In the genomic region with DNA sequence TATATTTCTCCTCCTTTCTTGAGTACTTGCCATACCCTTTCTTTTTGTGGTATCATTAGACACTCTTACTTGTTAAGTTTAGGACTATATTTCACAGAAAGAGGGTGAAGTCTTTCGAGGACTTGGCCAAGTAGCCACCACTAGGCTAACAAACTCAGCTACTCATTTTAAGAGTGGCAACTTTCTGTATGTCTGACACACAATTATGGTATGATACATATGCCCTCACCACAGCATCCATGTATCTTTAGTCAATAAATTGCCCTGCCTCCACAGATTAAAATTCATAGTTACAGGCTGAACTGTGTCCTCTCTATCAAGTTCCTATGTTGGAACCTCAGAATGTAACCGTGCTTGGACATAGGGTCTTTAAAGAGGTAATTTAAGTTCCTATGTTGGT, we compare ENCODE assay signal across 21 cellular contexts.
"Had no signal": no experiment of that assay in that cellular context is flagged by ENCODE, and none has a peak within 500 bp of the region (broad histone marks: within the 10 kb centered on the region; RNA-seq: fewer than 3 reads in every experiment).

No MANE protein-coding gene starts in this region.

- H3K27ac Mint-ChIP-seq: activated CD8-positive, alpha-beta memory T cell treated with anti-CD3 and anti-CD28 coated beads, Interleukin-2, amount 10 ng/mL, durations not matched to agents 7 days and 5 days; activated CD8-positive, alpha-beta T cell treated with anti-CD3 and anti-CD28 coated beads, Interleukin-2, amount 10 ng/mL, durations not matched to agents 7 days and 5 days; activated naive CD8-positive, alpha-beta T cell had no signal

- H3K4me3 Mint-ChIP-seq: activated CD8-positive, alpha-beta memory T cell treated with anti-CD3 and anti-CD28 coated beads, Interleukin-2, amount 10 ng/mL, durations not matched to agents 7 days and 5 days; activated CD8-positive, alpha-beta T cell treated with anti-CD3 and anti-CD28 coated beads, Interleukin-2, amount 10 ng/mL, durations not matched to agents 7 days and 5 days; activated naive CD8-positive, alpha-beta T cell had no signal

- H3K27ac ChIP-seq: Peyer's patch, RWPE1, SJCRH30, VCaP had no signal

- ATAC-seq: activated CD8-positive, alpha-beta memory T cell treated with anti-CD3 and anti-CD28 coated beads, Interleukin-2, amount 10 ng/mL, durations not matched to agents 7 days and 5 days; activated CD8-positive, alpha-beta T cell treated with anti-CD3 and anti-CD28 coated beads, Interleukin-2, amount 10 ng/mL, durations not matched to agents 7 days and 5 days had no signal

- DNase-seq: activated CD4-positive, CD25-positive, alpha-beta regulatory T cell; activated CD8-positive, alpha-beta memory T cell treated with anti-CD3 and anti-CD28 coated beads, Interleukin-2, amount 10 ng/mL, durations not matched to agents 7 days and 5 days; activated CD8-positive, alpha-beta T cell treated with anti-CD3 and anti-CD28 coated beads, Interleukin-2, amount 10 ng/mL, durations not matched to agents 7 days and 5 days; activated effector memory CD4-positive, alpha-beta T cell treated with Interleukin-2 at 50 U/mL for 16 hours; activated naive CD4-positive, alpha-beta T cell; adrenal gland; KG1; NCI-H1048; NCI-H146; NCI-H187 treated with DMSO at 0.1 percent for 48 hours; NCI-H2081 treated with DMSO at 0.1 percent for 48 hours; NCI-H446; NCI-H524; Peyer's patch; Right ventricle myocardium superior; SJCRH30; SK-N-SH; T-helper 1 cell had no signal

- H3K27me3 Mint-ChIP-seq: activated CD8-positive, alpha-beta memory T cell treated with anti-CD3 and anti-CD28 coated beads, Interleukin-2, amount 10 ng/mL, durations not matched to agents 7 days and 5 days; activated naive CD8-positive, alpha-beta T cell had no signal

- H3K4me3 ChIP-seq: adrenal gland, Peyer's patch, SJCRH30 had no signal

- H3K4me1 ChIP-seq: SJCRH30 had no signal

- H3K9me3 ChIP-seq: adrenal gland, Peyer's patch, SJCRH30, SK-N-SH had no signal

- H3K36me3 ChIP-seq: adrenal gland, Peyer's patch had no signal

- H3K27me3 ChIP-seq: adrenal gland, Peyer's patch, SJCRH30 had no signal

- H3K36me3 Mint-ChIP-seq: activated CD8-positive, alpha-beta memory T cell treated with anti-CD3 and anti-CD28 coated beads, Interleukin-2, amount 10 ng/mL, durations not matched to agents 7 days and 5 days had no signal
